Comparison of ENCODE assay signal across 1 cellular context in genomic region chr3:169657351-169658124, GRCh38.
TF ChIP-seq lines count a peak whose summit lies in the region.

No MANE protein-coding gene starts in this region.

TF ChIP-seq in GM23338, 12 proteins besides CTCF, POLR2A, EP300 and RAD21 (continued from another document):
- TF ChIP-seq EZH2phosphoT487 (IDR thresholded peaks at IDR 0.05; ENCODE audit: unreplicated experiment) (no peak), POLR2AphosphoS5 (IDR thresholded peaks at IDR 0.05; ENCODE audit: low read depth) (no peak)
